ENCODE assay signal across 8 cellular contexts in genomic region chr7:117119192-117119924, GRCh38.
DNase-seq lines count a peak whose midpoint lies in the region; TF ChIP-seq lines count a peak whose summit lies in the region.

No MANE protein-coding gene starts in this region.

- H3K9me3 ChIP-seq in cardiac muscle cell (ENCODE audit: low read depth), result no peaks in the 10 kb centered on the region
- H3K9me3 ChIP-seq in prostate gland, result no peaks in the 10 kb centered on the region

- H3K36me3 ChIP-seq in cardiac muscle cell (peaks cover 18% of the 10 kb centered on the region), prostate gland (no peaks in the 10 kb centered on the region)

- TF ChIP-seq POLR2A in prostate gland (IDR thresholded peaks at IDR 0.05), result no peak

- H3K4me3 ChIP-seq in LNCaP clone FGC (ENCODE audit: low read depth, low read length), result no peak overlapping the region
- no peak overlapping the region for H3K4me3 ChIP-seq in cardiac muscle cell
- H3K4me3 ChIP-seq in prostate gland, result no peak overlapping the region

- intact Hi-C loops in prostate gland (cut with DNase I), result loop anchor here (2.0 kb wide), 1 partner anchor 131 kb away; no protein-coding TSS in a partner anchor

- peaks cover 26% of the 10 kb centered on the region for H3K4me1 ChIP-seq in cardiac muscle cell (ENCODE audit: low read depth)
- no peaks in the 10 kb centered on the region for H3K4me1 ChIP-seq in prostate gland (replicated peaks)

- WGBS in prostate gland, result 32% methylated on average over 7 of the region's 7 CpGs

- TF ChIP-seq CTCF in GM12873 (IDR thresholded peaks at IDR 0.05; ENCODE audit: insufficient read depth, low read depth, low read length, missing control alignments), result peak; percentile 79
- peak; percentile 67 for TF ChIP-seq CTCF in LNCaP clone FGC (IDR thresholded peaks at IDR 0.05; ENCODE audit: control insufficient read depth, extremely low read depth, insufficient read depth)
- TF ChIP-seq CTCF in cardiac muscle cell (IDR thresholded peaks at IDR 0.05; ENCODE audit: low read depth, low read length), result peak; percentile 86
- peak; percentile 55 to 82 (median 78) for TF ChIP-seq CTCF in prostate gland (IDR thresholded peaks at IDR 0.05)

- H3K27ac ChIP-seq in cardiac muscle cell (peak overlapping the region; percentile 56), prostate gland (no peak overlapping the region)

- DNase-seq in LNCaP clone FGC (ENCODE audit: low read depth), result peak; percentile 54
- DNase-seq in SK-N-DZ (ENCODE audit: low spot score), result peak; percentile 73
- peak; percentile 78 for DNase-seq in activated naive CD4-positive, alpha-beta T cell treated with anti-CD3 and anti-CD28 coated beads, Interleukin-2, amount 50 U/mL, for 16 hours
- peak; percentile 84 to 87 for DNase-seq in cardiac muscle cell (ENCODE audit: low read depth in 1 of 2, low spot score in 1 of 2)
- peak; percentile 67 for DNase-seq in prostate gland (ENCODE audit: low spot score)
- no peak for DNase-seq in 8988T
- DNase-seq in GM19240 (ENCODE audit: insufficient read length, low spot score), result no peak

- H3K27me3 ChIP-seq in cardiac muscle cell (no peaks in the 10 kb centered on the region), prostate gland (replicated peaks; ENCODE audit: insufficient read depth) (no peaks in the 10 kb centered on the region)

Comparison
In these comparisons a context has a peak if more than half of its experiments do, and no peak if none do; other contexts are left out.
1. DNase-seq: peak in LNCaP clone FGC (single experiment), SK-N-DZ (single experiment), activated naive CD4-positive, alpha-beta T cell treated with anti-CD3 and anti-CD28 coated beads, Interleukin-2, amount 50 U/mL, for 16 hours (single experiment), cardiac muscle cell (2 of 2) and prostate gland (single experiment); none in 8988T (single experiment) and GM19240 (single experiment).
2. Peak in every context shown above with its lines, with median percentiles within 50 percentile points of each other: CTCF ChIP-seq.